ENCODE assay signal across 8 cellular contexts in genomic region chr5:60843693-60844428, GRCh38. TPM values are rescaled to one million over a fixed set of nuclear protein-coding genes. Genes with fewer than 3 reads are reported as not detected.
A peak's percentile ranks its signal among the peaks of the same experiment; 100 is the strongest.
DNase-seq lines count a peak whose midpoint lies in the region; ATAC-seq and TF ChIP-seq lines count a peak whose summit lies in the region.

Gene ELOVL7 (minus strand): TSS chr5:60844269. CDS start chr5:60787397, 56,872 bp downstream.

- CTCF ChIA-PET in BJ (lab: Yijun Ruan, JAX): interaction anchor here (1.2 kb wide), 1 partner anchor 9 kb away, joined by 4 read pairs; no protein-coding TSS in a partner anchor

- intact Hi-C loops in natural killer cell (cut with micrococcal nuclease): no loop called here
- intact Hi-C loops in testis (cut with DNase I; ENCODE audit: low total_unique reads): no loop called here

- H3K27ac Mint-ChIP-seq in natural killer cell: no peak within 1 kb of the TSS

- no peaks in the 10 kb centered on the region for H3K9me3 ChIP-seq in testis

- peak within 1 kb of the TSS; percentile 64 for H3K4me3 Mint-ChIP-seq in natural killer cell

- peak within 1 kb of the TSS in 1 of 2 donors; percentile 57 for H3K27ac ChIP-seq in testis

- H3K36me3 Mint-ChIP-seq in natural killer cell: no peaks in the 10 kb centered on the region

- H3K4me1 ChIP-seq in testis: no peaks in the 10 kb centered on the region

- H3K9me3 Mint-ChIP-seq in natural killer cell: no peaks in the 10 kb centered on the region

- ATAC-seq in GM18868 (IDR thresholded peaks at IDR 0.05; ENCODE audit: unreplicated experiment): peak; percentile 96
- peak; percentile 87 for ATAC-seq in HG03066 (IDR thresholded peaks at IDR 0.05; ENCODE audit: low read depth, unreplicated experiment)
- peak; percentile 26 to 77 (median 65) for ATAC-seq in natural killer cell

- TF ChIP-seq POLR2A in testis (IDR thresholded peaks at IDR 0.05): no peak

- 0 to 1% methylated on average over 2 to 64 of the region's 98 CpGs for WGBS in testis, 2 donors

- POLR2A ChIA-PET in BJ (lab: Charles Lee): interaction anchor here (0.6 kb wide), 1 partner anchor 15 kb away, joined by 4 read pairs; no protein-coding TSS in a partner anchor

- peaks cover 19% of the 10 kb centered on the region for H3K27me3 ChIP-seq in BJ (ENCODE audit: control insufficient read depth, insufficient read depth, low read length)
- no peaks in the 10 kb centered on the region for H3K27me3 ChIP-seq in testis

- DNase-seq in BJ (ENCODE audit: low read depth) (no peak), NCI-H2227 treated with DMSO at 0.1 percent for 48 hours (lab: John Stamatoyannopoulos, UW) (peak; percentile 14), fibroblast of gingiva (ENCODE audit: low read depth) (peak; percentile 29), natural killer cell (no peak), testis (peak; percentile 64)
- peak; percentile 65 for DNase-seq in activated CD8-positive, alpha-beta memory T cell treated with anti-CD3 and anti-CD28 coated beads for 24 hours

- TF ChIP-seq CTCF in BJ (IDR thresholded peaks at IDR 0.05; ENCODE audit: insufficient read depth, low read depth, low read length) (peak; percentile 31), natural killer cell (IDR thresholded peaks at IDR 0.05) (no peak), testis (IDR thresholded peaks at IDR 0.05) (no peak)

- peaks cover 0 to 3% of the 10 kb centered on the region in 2 donors for H3K4me1 Mint-ChIP-seq in natural killer cell

- peaks cover 34 to 51% of the 10 kb centered on the region in 2 donors for H3K27me3 Mint-ChIP-seq in natural killer cell (ENCODE audit: low read depth in 2 of 2)

- H3K4me3 ChIP-seq in BJ (ENCODE audit: low read depth, low read length) (peak within 1 kb of the TSS; percentile 51), testis (peak within 1 kb of the TSS; percentile 53 to 68)

- H3K36me3 ChIP-seq in BJ (ENCODE audit: control insufficient read depth, insufficient read depth, low read length) (no peaks in the 10 kb centered on the region), testis (ENCODE audit: low read depth, missing control alignments) (no peaks in the 10 kb centered on the region)

RNA-seq across cellular contexts. Expression of gene ELOVL7, which starts in this region (rescaled TPM):
- polyA plus RNA-seq in BJ (2011; rRNA removed): 0.02 and 0.05 TPM in 2 replicates
- not detected in 2 replicates for polyA minus RNA-seq in BJ (2011; rRNA and poly(A)+ RNA removed)
- total RNA-seq in natural killer cell: 1 to 10 TPM in 2 of 3 donors, under 1 TPM in 1; 0.48 to 4.2 (median 2.6) TPM
- total RNA-seq in testis: 1 to 10 TPM; 2.4 to 5.1 TPM
- 1.8 TPM for polyA plus RNA-seq in testis (ENCODE audit: insufficient read depth, low read depth, low replicate concordance)

Comparison
In these comparisons a context has a peak if more than half of its experiments do, and no peak if none do; other contexts are left out.
1. DNase-seq: peak in NCI-H2227 treated with DMSO at 0.1 percent for 48 hours (single experiment), activated CD8-positive, alpha-beta memory T cell treated with anti-CD3 and anti-CD28 coated beads for 24 hours (single experiment), fibroblast of gingiva (single experiment) and testis (single experiment); none in BJ (single experiment) and natural killer cell (single experiment).
2. Peak in every context shown above with its lines, with median percentiles within 50 percentile points of each other: ATAC-seq.